Comparison of ENCODE assay signal across 23 cellular contexts in genomic region chr17:65283704-65284103, GRCh38.
DNase-seq lines count a peak whose midpoint lies in the region; ATAC-seq and TF ChIP-seq lines count a peak whose summit lies in the region.
"Had no signal": no experiment of that assay in that cellular context is flagged by ENCODE, and none has a peak within 500 bp of the region (broad histone marks: within the 10 kb centered on the region; RNA-seq: fewer than 3 reads in every experiment).

No MANE protein-coding gene starts in this region.

- H3K27me3 ChIP-seq in Caco-2 (replicated peaks; ENCODE audit: control insufficient read depth, insufficient read depth, low read length) (no peaks in the 10 kb centered on the region), stomach (peaks cover 0 to 2% (median 0%) of the 10 kb centered on the region in 3 donors)

- H3K4me3 ChIP-seq in cardiac fibroblast (replicated peaks in 1 of 2; ENCODE audit: low read depth in 2 of 2, low read length in 2 of 2) = no peak overlapping the region
- H3K4me3 ChIP-seq in Caco-2 (ENCODE audit: low read depth, low read length) = no peak overlapping the region
- H3K4me3 ChIP-seq in stomach = no peak overlapping the region
- H3K4me3 ChIP-seq: A549 had no signal

- DNase-seq in A172 (ENCODE audit: low spot score) (peak; percentile 84), M059J (ENCODE audit: low read depth) (peak; percentile 85), cardiac fibroblast (ENCODE audit: low read depth in 2 of 2) (peak; percentile 18 to 45), left colon (peak; percentile 32 to 82), Caco-2 (no peak), stomach (no peak), NCI-H187 (lab: John Stamatoyannopoulos, UW) (no peak), RKO (ENCODE audit: low spot score) (no peak)
- DNase-seq: activated CD8-positive, alpha-beta T cell treated with anti-CD3 and anti-CD28 coated beads, Interleukin-2, amount 10 ng/mL, durations not matched to agents 7 days and 5 days; activated T-cell treated with anti-CD3 and anti-CD28 coated beads, Interleukin-2, amount 50 U/mL, for 1 hour; DMS79 treated with DMSO at 0.1 percent for 48 hours; foreskin melanocyte; kidney; NCI-H146; NCI-H2171 treated with DMSO at 0.1 percent for 48 hours; NCI-H69; stimulated activated CD4-positive, alpha-beta T cell treated with anti-CD3 and anti-CD28 coated beads, Interleukin-4, amount 100 ng/mL, for 24 hours; stimulated activated naive CD8-positive, alpha-beta T cell treated with anti-CD3 and anti-CD28 coated beads, Interleukin-15, amount 100 ng/mL, for 72 hours; SW 1271 had no signal

- H3K27me3 Mint-ChIP-seq in Caco-2 (ENCODE audit: insufficient read depth, unreplicated experiment) = no peaks in the 10 kb centered on the region
- H3K27me3 Mint-ChIP-seq: type B pancreatic cell had no signal

- TF ChIP-seq POLR2A in stomach (IDR thresholded peaks at IDR 0.05) = no peak

- H3K27ac ChIP-seq in stomach = no peak overlapping the region
- H3K27ac ChIP-seq: A549 had no signal

- no peak for TF ChIP-seq EP300 in stomach (IDR thresholded peaks at IDR 0.05)

- H3K9me3 ChIP-seq in Caco-2 = no peaks in the 10 kb centered on the region; the same call in 1 of the 2 replicates
- H3K9me3 ChIP-seq in stomach = peaks cover 0 to 10% (median 4%) of the 10 kb centered on the region in 4 donors
- H3K9me3 ChIP-seq: A549 had no signal

- H3K4me1 Mint-ChIP-seq in Caco-2 (ENCODE audit: low read depth, unreplicated experiment) = no peaks in the 10 kb centered on the region
- H3K4me1 Mint-ChIP-seq: stimulated activated naive CD8-positive, alpha-beta T cell treated with anti-CD3 and anti-CD28 coated beads, Interleukin-15, amount 100 ng/mL, for 72 hours had no signal

- H3K36me3 Mint-ChIP-seq in Caco-2 (ENCODE audit: insufficient read depth, unreplicated experiment) = no peaks in the 10 kb centered on the region
- H3K36me3 Mint-ChIP-seq: type B pancreatic cell had no signal

- TF ChIP-seq CTCF in cardiac fibroblast (IDR thresholded peaks at IDR 0.05; ENCODE audit: low read depth, low read length) (no peak), Caco-2 (IDR thresholded peaks at IDR 0.05; ENCODE audit: insufficient read depth in 1 of 2, low read depth in 1 of 2, low read length in 1 of 2, severe bottlenecking in 1 of 2, unreplicated experiment in 1 of 2) (no peak), stomach (IDR thresholded peaks at IDR 0.05) (no peak)

- no peak overlapping the region for H3K4me3 Mint-ChIP-seq in Caco-2 (ENCODE audit: unreplicated experiment)
- H3K4me3 Mint-ChIP-seq: activated CD8-positive, alpha-beta T cell treated with anti-CD3 and anti-CD28 coated beads, Interleukin-2, amount 10 ng/mL, durations not matched to agents 7 days and 5 days; stimulated activated naive CD8-positive, alpha-beta T cell treated with anti-CD3 and anti-CD28 coated beads, Interleukin-15, amount 100 ng/mL, for 72 hours; type B pancreatic cell had no signal

- peak; percentile 98 for ATAC-seq in left colon
- ATAC-seq: A549; activated CD4-positive, CD25-positive, alpha-beta regulatory T cell treated with anti-CD3 and anti-CD28 coated beads, Interleukin-2, amount 50 U/mL, for 24 hours; activated CD8-positive, alpha-beta T cell treated with anti-CD3 and anti-CD28 coated beads, Interleukin-2, amount 10 ng/mL, durations not matched to agents 7 days and 5 days; Right ventricle myocardium inferior; stimulated activated naive CD8-positive, alpha-beta T cell treated with anti-CD3 and anti-CD28 coated beads, Interleukin-15, amount 100 ng/mL, for 72 hours had no signal

- CTCF ChIA-PET in Caco-2 (lab: Charles Lee) = no interaction called here

- intact Hi-C loops in left colon (cut with DNase I, micrococcal nuclease) (no loop called here), Caco-2 (cut with micrococcal nuclease; ENCODE audit: unreplicated experiment) (no loop called here), stomach (cut with DNase I; ENCODE audit: low total_unique reads) (no loop called here)

- no peaks in the 10 kb centered on the region for H3K36me3 ChIP-seq in Caco-2 (ENCODE audit: control insufficient read depth, insufficient read depth, low read length)
- no peaks in the 10 kb centered on the region for H3K36me3 ChIP-seq in stomach

- H3K4me1 ChIP-seq in Caco-2 (peaks cover 7% of the 10 kb centered on the region; the same call in 1 of the 2 replicates), stomach (peaks cover 0 to 2% (median 0%) of the 10 kb centered on the region in 4 donors)
- H3K4me1 ChIP-seq: A549 had no signal

- no peak overlapping the region for H3K27ac Mint-ChIP-seq in Caco-2 (ENCODE audit: unreplicated experiment)
- H3K27ac Mint-ChIP-seq: activated CD8-positive, alpha-beta T cell treated with anti-CD3 and anti-CD28 coated beads, Interleukin-2, amount 10 ng/mL, durations not matched to agents 7 days and 5 days; stimulated activated naive CD8-positive, alpha-beta T cell treated with anti-CD3 and anti-CD28 coated beads, Interleukin-15, amount 100 ng/mL, for 72 hours; type B pancreatic cell had no signal

- BruUV-seq in Caco-2 (replicated peaks; lab: Mats Ljungman, UMichigan) = no TSS peak

- POLR2A ChIA-PET in Caco-2 (lab: Charles Lee) = no interaction called here

- whole genome bisulfite sequencing in stomach, 5 donors = 62 to 77% (median 68%) methylated on average over 7 of the region's 7 CpGs

- H3K9me3 Mint-ChIP-seq in Caco-2 (ENCODE audit: unreplicated experiment) = peaks cover 8% of the 10 kb centered on the region
- H3K9me3 Mint-ChIP-seq: stimulated activated naive CD8-positive, alpha-beta T cell treated with anti-CD3 and anti-CD28 coated beads, Interleukin-15, amount 100 ng/mL, for 72 hours; type B pancreatic cell had no signal

Comparison
In these comparisons a context has a peak if more than half of its experiments do, and no peak if none do; other contexts are left out.
1. DNase-seq: peak in A172 (single experiment), M059J (single experiment), cardiac fibroblast (2 of 2) and left colon (2 of 2); none in Caco-2 (0 of 2), stomach (single experiment), NCI-H187 (0 of 2) and RKO (single experiment).